Comparison of ENCODE assay signal across 8 cellular contexts in the genomic region with DNA sequence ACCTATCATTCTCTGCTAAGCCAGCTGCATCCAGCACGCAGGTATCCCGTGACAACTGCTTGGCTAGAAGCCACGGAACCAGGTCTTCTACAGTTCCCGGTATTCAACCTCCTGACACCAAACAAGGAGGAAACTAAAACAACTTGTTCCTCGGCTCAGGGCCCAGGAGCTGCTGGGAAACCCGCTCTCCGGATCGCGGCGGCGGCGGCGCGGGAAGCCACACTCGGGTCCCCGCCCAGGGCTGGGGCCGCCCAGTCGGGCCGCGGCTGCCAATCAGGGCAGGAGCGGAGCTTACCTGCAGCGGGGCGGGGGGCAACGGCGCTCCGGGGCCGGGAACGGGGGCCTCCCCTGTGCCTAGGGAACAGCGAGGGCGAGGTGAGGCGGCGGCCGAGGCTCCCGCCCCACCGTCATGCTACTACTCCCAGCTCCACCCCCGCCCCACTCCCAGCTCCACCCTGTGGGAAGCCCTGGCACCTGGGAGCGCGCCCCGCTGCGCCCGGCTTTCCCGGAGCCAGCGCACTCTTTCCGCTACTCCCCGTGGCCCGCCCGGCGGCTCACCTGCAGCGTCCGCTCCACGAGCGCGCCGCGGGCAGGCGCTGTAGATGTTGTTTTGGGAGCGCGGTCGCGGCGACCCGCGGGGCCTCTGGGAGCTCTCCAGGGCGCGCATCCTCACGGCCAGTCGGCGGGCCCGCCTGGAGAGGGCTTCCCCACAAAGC. TPM values are rescaled to one million over a fixed set of nuclear protein-coding genes. Genes with fewer than 3 reads are reported as not detected.
DNase-seq lines count a peak whose midpoint lies in the region; ATAC-seq, FAIRE-seq and TF ChIP-seq lines count a peak whose summit lies in the region.

No MANE protein-coding gene starts in this region.

- no peak overlapping the region for H3K27ac ChIP-seq in brain microvascular endothelial cell
- H3K27ac ChIP-seq in kidney (ENCODE audit: low read depth in 2 of 2, low read length in 2 of 2): peak overlapping the region; percentile 66 to 74

- peak; percentile 27 for DNase-seq in ACHN
- peak; percentile 89 for DNase-seq in HT-29 (ENCODE audit: low spot score)
- no peak for DNase-seq in brain microvascular endothelial cell
- peak; percentile 97 for DNase-seq in kidney
- peak; percentile 65 for DNase-seq in stimulated activated CD8-positive, alpha-beta memory T cell treated with anti-CD3 and anti-CD28 coated beads, Interleukin-4, amount 100 ng/mL, for 48 hours
- no peak for DNase-seq in GM13976 (ENCODE audit: low spot score)

- intact Hi-C loops in kidney (cut with DNase I): no loop called here

- no peak for FAIRE-seq in kidney (lab: Jason Lieb, UNC)

- H3K9me3 ChIP-seq in kidney (ENCODE audit: control insufficient read depth in 1 of 2, low read length in 2 of 2): no peaks in the 10 kb centered on the region

- TF ChIP-seq CTCF in brain microvascular endothelial cell (IDR thresholded peaks at IDR 0.05; ENCODE audit: low read depth, low read length, missing control alignments) (no peak), kidney (IDR thresholded peaks at IDR 0.05; ENCODE audit: borderline replicate concordance, extremely low read depth, insufficient read depth) (no peak), GM13976 (IDR thresholded peaks at IDR 0.05; ENCODE audit: borderline replicate concordance, control extremely low read depth, extremely low read depth, insufficient read depth, missing control alignments) (no peak)

- H3K27me3 ChIP-seq in brain microvascular endothelial cell (replicated peaks): peaks cover 27% of the 10 kb centered on the region

- H3K4me1 ChIP-seq in kidney (ENCODE audit: control insufficient read depth in 1 of 2, insufficient read depth in 1 of 2, low read depth in 1 of 2, low read length in 2 of 2): peaks cover 0 to 7% of the 10 kb centered on the region in 2 donors

- ATAC-seq in SK-N-SH treated with all-trans-retinoic acid at 6 μM for 48 hours: peak; percentile 42
- no peak for ATAC-seq in GM19463 (IDR thresholded peaks at IDR 0.05; ENCODE audit: unreplicated experiment)

- H3K9ac ChIP-seq in kidney (ENCODE audit: low read length in 2 of 2): peak overlapping the region in 1 of 2 donors; percentile 53

- in situ Hi-C loops in ACHN (cut with HindIII; ENCODE audit: low pct_ligation_motif_present, low pct_unique_long_range_greater_than_20kb, low sequenced_read_pairs) (no loop called here), brain microvascular endothelial cell (cut with HindIII; ENCODE audit: low pct_ligation_motif_present, low sequenced_read_pairs) (no loop called here), GM13976 (cut with MboI; ENCODE audit: low sequenced_read_pairs, unreplicated experiment) (no loop called here)

- H3K4me3 ChIP-seq in brain microvascular endothelial cell (ENCODE audit: low read depth, low read length) (peak overlapping the region; percentile 48), kidney (ENCODE audit: low read length in 2 of 2) (peak overlapping the region; percentile 12 to 21)

- H3K36me3 ChIP-seq in brain microvascular endothelial cell (replicated peaks) (no peaks in the 10 kb centered on the region), kidney (ENCODE audit: control insufficient read depth in 1 of 2, insufficient read depth in 2 of 2, low read length in 2 of 2) (no peaks in the 10 kb centered on the region)

TF ChIP-seq in SK-N-SH treated with all-trans-retinoic acid at 6 μM for 48 hours, 23 proteins besides CTCF, POLR2A, EP300 and RAD21 (continues in another document):
- TF ChIP-seq GLIS3 (CRISPR knock-in tag; IDR thresholded peaks at IDR 0.05) (no peak), BACH2 (CRISPR knock-in tag; IDR thresholded peaks at IDR 0.05; ENCODE audit: borderline replicate concordance) (no peak), ESRRG (CRISPR knock-in tag; IDR thresholded peaks at IDR 0.05) (no peak), ZC3H10 (CRISPR knock-in tag; IDR thresholded peaks at IDR 0.05) (no peak), POU6F1 (CRISPR knock-in tag; IDR thresholded peaks at IDR 0.05; ENCODE audit: borderline replicate concordance, low read depth) (no peak), ZNF565 (CRISPR knock-in tag; conservative IDR thresholded peaks at IDR 0.05; ENCODE audit: low read depth) (no peak), PATZ1 (CRISPR knock-in tag; IDR thresholded peaks at IDR 0.05; ENCODE audit: borderline replicate concordance) (no peak), ZFP3 (CRISPR knock-in tag; IDR thresholded peaks at IDR 0.05) (no peak), TCF4 (CRISPR knock-in tag; IDR thresholded peaks at IDR 0.05; ENCODE audit: borderline replicate concordance) (no peak), ZNF70 (CRISPR knock-in tag; IDR thresholded peaks at IDR 0.05) (no peak), ARNTL (CRISPR knock-in tag; IDR thresholded peaks at IDR 0.05; ENCODE audit: borderline replicate concordance, low read depth) (no peak)
- TF ChIP-seq, protein P1, sequence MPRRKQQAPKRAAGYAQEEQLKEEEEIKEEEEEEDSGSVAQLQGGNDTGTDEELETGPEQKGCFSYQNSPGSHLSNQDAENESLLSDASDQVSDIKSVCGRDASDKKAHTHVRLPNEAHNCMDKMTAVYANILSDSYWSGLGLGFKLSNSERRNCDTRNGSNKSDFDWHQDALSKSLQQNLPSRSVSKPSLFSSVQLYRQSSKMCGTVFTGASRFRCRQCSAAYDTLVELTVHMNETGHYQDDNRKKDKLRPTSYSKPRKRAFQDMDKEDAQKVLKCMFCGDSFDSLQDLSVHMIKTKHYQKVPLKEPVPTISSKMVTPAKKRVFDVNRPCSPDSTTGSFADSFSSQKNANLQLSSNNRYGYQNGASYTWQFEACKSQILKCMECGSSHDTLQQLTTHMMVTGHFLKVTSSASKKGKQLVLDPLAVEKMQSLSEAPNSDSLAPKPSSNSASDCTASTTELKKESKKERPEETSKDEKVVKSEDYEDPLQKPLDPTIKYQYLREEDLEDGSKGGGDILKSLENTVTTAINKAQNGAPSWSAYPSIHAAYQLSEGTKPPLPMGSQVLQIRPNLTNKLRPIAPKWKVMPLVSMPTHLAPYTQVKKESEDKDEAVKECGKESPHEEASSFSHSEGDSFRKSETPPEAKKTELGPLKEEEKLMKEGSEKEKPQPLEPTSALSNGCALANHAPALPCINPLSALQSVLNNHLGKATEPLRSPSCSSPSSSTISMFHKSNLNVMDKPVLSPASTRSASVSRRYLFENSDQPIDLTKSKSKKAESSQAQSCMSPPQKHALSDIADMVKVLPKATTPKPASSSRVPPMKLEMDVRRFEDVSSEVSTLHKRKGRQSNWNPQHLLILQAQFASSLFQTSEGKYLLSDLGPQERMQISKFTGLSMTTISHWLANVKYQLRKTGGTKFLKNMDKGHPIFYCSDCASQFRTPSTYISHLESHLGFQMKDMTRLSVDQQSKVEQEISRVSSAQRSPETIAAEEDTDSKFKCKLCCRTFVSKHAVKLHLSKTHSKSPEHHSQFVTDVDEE (CRISPR knock-in tag; IDR thresholded peaks at IDR 0.05): no peak
- TF ChIP-seq, protein P2, sequence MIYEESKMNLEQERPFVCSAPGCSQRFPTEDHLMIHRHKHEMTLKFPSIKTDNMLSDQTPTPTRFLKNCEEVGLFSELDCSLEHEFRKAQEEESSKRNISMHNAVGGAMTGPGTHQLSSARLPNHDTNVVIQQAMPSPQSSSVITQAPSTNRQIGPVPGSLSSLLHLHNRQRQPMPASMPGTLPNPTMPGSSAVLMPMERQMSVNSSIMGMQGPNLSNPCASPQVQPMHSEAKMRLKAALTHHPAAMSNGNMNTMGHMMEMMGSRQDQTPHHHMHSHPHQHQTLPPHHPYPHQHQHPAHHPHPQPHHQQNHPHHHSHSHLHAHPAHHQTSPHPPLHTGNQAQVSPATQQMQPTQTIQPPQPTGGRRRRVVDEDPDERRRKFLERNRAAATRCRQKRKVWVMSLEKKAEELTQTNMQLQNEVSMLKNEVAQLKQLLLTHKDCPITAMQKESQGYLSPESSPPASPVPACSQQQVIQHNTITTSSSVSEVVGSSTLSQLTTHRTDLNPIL (CRISPR knock-in tag; IDR thresholded peaks at IDR 0.05; ENCODE audit: low read depth): no peak

RNA-seq across cellular contexts. Expression of gene IL24, which starts 12.1 kb away (rescaled TPM):
- not detected in 2 replicates for total RNA-seq in HT-29 (2014; rRNA removed; shearing (Covaris generic))
- total RNA-seq in kidney: not detected
- not detected for polyA plus RNA-seq in kidney (ENCODE audit: insufficient read depth, low read depth, low replicate concordance)

RNA-seq across cellular contexts. Expression of gene FCMR, which starts 12.4 kb away (rescaled TPM):
- 0.08 and 3.2 TPM in 2 replicates for total RNA-seq in HT-29 (2014; rRNA removed; shearing (Covaris generic))
- total RNA-seq in kidney: 16.7 TPM
- 1.3 TPM for polyA plus RNA-seq in kidney (ENCODE audit: insufficient read depth, low read depth, low replicate concordance)

RNA-seq across cellular contexts. Expression of gene PIGR, which starts 36.9 kb away (rescaled TPM):
- total RNA-seq in HT-29 (2014; rRNA removed; shearing (Covaris generic)): 1.4 and 1.5 TPM in 2 replicates
- total RNA-seq in kidney: 841 TPM
- 187 TPM for polyA plus RNA-seq in kidney (ENCODE audit: insufficient read depth, low read depth, low replicate concordance)

RNA-seq across cellular contexts. Expression of gene IL20, which starts 43.9 kb away (rescaled TPM):
- not detected in 2 replicates for total RNA-seq in HT-29 (2014; rRNA removed; shearing (Covaris generic))
- not detected for total RNA-seq in kidney
- not detected for polyA plus RNA-seq in kidney (ENCODE audit: insufficient read depth, low read depth, low replicate concordance)

Comparison
In these comparisons a context has a peak if more than half of its experiments do, and no peak if none do; other contexts are left out.
1. DNase-seq: peak in ACHN (single experiment), HT-29 (single experiment), kidney (single experiment) and stimulated activated CD8-positive, alpha-beta memory T cell treated with anti-CD3 and anti-CD28 coated beads, Interleukin-4, amount 100 ng/mL, for 48 hours (single experiment); none in brain microvascular endothelial cell (single experiment) and GM13976 (single experiment).
2. RNA of gene PIGR, which starts 36.9 kb away (total RNA-seq): 841 TPM in kidney (single experiment); 1.4 to 1.5 TPM in HT-29; every median in the first group is over 100 times any median in the second.